In the genomic region with DNA sequence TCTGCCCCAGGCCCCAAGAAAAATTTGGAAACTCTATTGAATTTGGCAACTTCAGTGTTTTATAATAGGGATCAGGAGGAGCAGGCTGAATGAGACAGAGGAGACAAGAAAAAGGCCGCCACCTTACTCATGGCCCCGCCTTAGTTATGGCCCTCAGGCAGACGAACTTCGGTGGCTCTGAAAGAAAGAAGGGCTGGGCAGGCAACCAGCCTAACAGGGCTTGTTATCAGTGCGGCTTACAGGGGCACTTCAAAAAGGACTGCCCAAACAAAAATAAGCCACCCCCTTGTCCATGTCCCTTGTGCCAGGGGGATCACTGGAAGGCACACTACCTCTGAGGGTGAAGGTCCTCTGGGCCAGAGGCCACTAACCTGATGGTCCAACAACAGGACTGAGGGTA, we compare ENCODE assay signal across 22 cellular contexts.
"Had no signal": no experiment of that assay in that cellular context is flagged by ENCODE, and none has a peak within 500 bp of the region (broad histone marks: within the 10 kb centered on the region; RNA-seq: fewer than 3 reads in every experiment).

No MANE protein-coding gene starts in this region.

- H3K27ac ChIP-seq: coronary artery, thoracic aorta, VCaP had no signal

- ATAC-seq: activated CD4-positive, CD25-positive, alpha-beta regulatory T cell treated with anti-CD3 and anti-CD28 coated beads, Interleukin-2, amount 50 U/mL, for 24 hours; activated CD8-positive, alpha-beta T cell treated with anti-CD3 and anti-CD28 coated beads, Interleukin-2, amount 10 ng/mL, durations not matched to agents 7 days and 5 days; left lobe of liver; sciatic nerve had no signal

- H3K4me1 ChIP-seq: breast epithelium had no signal

- H3K4me3 Mint-ChIP-seq: activated CD8-positive, alpha-beta T cell treated with anti-CD3 and anti-CD28 coated beads, Interleukin-2, amount 10 ng/mL, durations not matched to agents 7 days and 5 days; activated naive CD8-positive, alpha-beta T cell treated with anti-CD3 and anti-CD28 coated beads for 36 hours; nephron progenitor cell; T-helper 2 cell treated with Interferon-gamma antibody and Interleukin-4, amounts not matched to agents 5 μg/mL and 100 μg/mL, for 36 hours had no signal

- H3K27ac Mint-ChIP-seq: activated CD8-positive, alpha-beta T cell treated with anti-CD3 and anti-CD28 coated beads, Interleukin-2, amount 10 ng/mL, durations not matched to agents 7 days and 5 days; activated naive CD8-positive, alpha-beta T cell treated with anti-CD3 and anti-CD28 coated beads for 36 hours; nephron progenitor cell; T-helper 2 cell treated with Interferon-gamma antibody and Interleukin-4, amounts not matched to agents 5 μg/mL and 100 μg/mL, for 36 hours had no signal

- H3K36me3 ChIP-seq: breast epithelium, thoracic aorta had no signal

- H3K4me3 ChIP-seq: breast epithelium, coronary artery, thoracic aorta had no signal

- H3K4me2 ChIP-seq: SK-N-SH had no signal

- H3K9me3 ChIP-seq: breast epithelium, SK-N-SH, thoracic aorta had no signal

- H3K27me3 ChIP-seq: breast epithelium had no signal

- DNase-seq: activated CD4-positive, alpha-beta T cell treated with anti-CD3 and anti-CD28 coated beads, Interleukin-2, amount 50 U/mL, for 1 hour; activated CD8-positive, alpha-beta T cell treated with anti-CD3 and anti-CD28 coated beads, Interleukin-2, amount 10 ng/mL, durations not matched to agents 7 days and 5 days; activated naive CD4-positive, alpha-beta T cell treated with Interleukin-2 at 50 U/mL for 16 hours; activated naive CD8-positive, alpha-beta T cell treated with anti-CD3 and anti-CD28 coated beads for 36 hours; foreskin fibroblast; kidney; nephron progenitor cell; occipital lobe; posterior cingulate gyrus; SK-N-SH; small intestine; stimulated activated CD4-positive, alpha-beta T cell treated with anti-CD3 and anti-CD28 coated beads, Interleukin-2, amount 100 ng/mL, for 48 hours; stimulated activated CD8-positive, alpha-beta memory T cell treated with anti-CD3 and anti-CD28 coated beads, Interleukin-4, amount 100 ng/mL, for 48 hours; stimulated activated naive CD4-positive, alpha-beta T cell treated with Interleukin-2 at 50 U/mL for 16 hours had no signal

- H3K27me3 Mint-ChIP-seq: activated naive CD8-positive, alpha-beta T cell treated with anti-CD3 and anti-CD28 coated beads for 36 hours had no signal

- H3K9ac ChIP-seq: SK-N-SH had no signal
